ENCODE assay signal across 2 cellular contexts in genomic region chr16:8199390-8199789, GRCh38.
A peak's percentile ranks its signal among the peaks of the same experiment; 100 is the strongest.
TF ChIP-seq lines count a peak whose summit lies in the region.

No MANE protein-coding gene starts in this region.

TF ChIP-seq in HepG2, 621 proteins besides CTCF, POLR2A, EP300 and RAD21:
- TF ChIP-seq ZNF17 (CRISPR knock-in tag; IDR thresholded peaks at IDR 0.05) (no peak), ZNF552 (CRISPR knock-in tag; IDR thresholded peaks at IDR 0.05; ENCODE audit: borderline replicate concordance) (no peak), CEBPB (IDR thresholded peaks at IDR 0.05; ENCODE audit: borderline replicate concordance, low read depth, low read length) (peak; percentile 22; the same call in 1 of the 2 replicates), KLF13 (CRISPR knock-in tag; IDR thresholded peaks at IDR 0.05) (no peak), RAD51 (IDR thresholded peaks at IDR 0.05; ENCODE audit: borderline replicate concordance) (no peak), PRDM15 (CRISPR knock-in tag; IDR thresholded peaks at IDR 0.05) (no peak), SAFB2 (CRISPR knock-in tag; IDR thresholded peaks at IDR 0.05; ENCODE audit: borderline replicate concordance, low read depth) (no peak), ATF7 (IDR thresholded peaks at IDR 0.05) (0 out of 2 replicates have a peak, but pooled peaks have one; percentile 24), ATF7 (CRISPR knock-in tag; IDR thresholded peaks at IDR 0.05) (no peak), ZSCAN25 (CRISPR knock-in tag; IDR thresholded peaks at IDR 0.05) (no peak)

TF ChIP-seq in H1, 55 proteins besides CTCF, POLR2A, EP300 and RAD21:
- TF ChIP-seq RFX5 (IDR thresholded peaks at IDR 0.05; ENCODE audit: borderline replicate concordance, low read depth, low read length): no peak
- TF ChIP-seq MAFK (IDR thresholded peaks at IDR 0.05; ENCODE audit: low read depth, low read length): no peak
- no peak for TF ChIP-seq TCF12 (IDR thresholded peaks at IDR 0.05; ENCODE audit: low read depth, low read length)
- TF ChIP-seq SAP30 (IDR thresholded peaks at IDR 0.05; ENCODE audit: insufficient read depth, insufficient replicate concordance, low read length): no peak
- TF ChIP-seq CBX5 (IDR thresholded peaks at IDR 0.05; ENCODE audit: low read depth, low read length): no peak
- no peak for TF ChIP-seq BCL11A (IDR thresholded peaks at IDR 0.05; ENCODE audit: low read depth in 2 of 2, low read length in 2 of 2)
- TF ChIP-seq YY1 (IDR thresholded peaks at IDR 0.05; ENCODE audit: low read depth, low read length): no peak
